ENCODE assay signal across 12 cellular contexts in the genomic region with DNA sequence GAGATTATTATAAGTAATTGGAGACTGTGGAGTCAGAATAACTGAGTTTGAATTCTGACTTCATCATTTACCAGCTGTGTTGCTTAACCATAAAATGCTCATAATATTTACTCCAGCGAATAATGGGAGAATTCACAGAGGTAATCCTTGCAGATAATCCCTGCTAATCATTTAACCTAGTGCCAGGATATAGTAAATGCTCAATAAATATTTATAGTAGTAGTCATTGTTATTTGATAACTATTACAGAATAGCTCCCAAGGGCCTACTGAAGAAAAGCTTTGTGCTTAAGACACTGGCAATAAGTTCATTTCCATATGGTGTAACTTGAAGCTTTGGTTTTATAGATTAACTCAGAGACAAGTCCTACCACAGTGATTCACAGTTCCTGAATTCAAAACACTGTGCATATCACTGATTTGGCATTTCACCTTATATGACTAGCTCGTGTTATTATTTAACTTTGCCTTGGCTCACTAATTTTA.
DNase-seq lines count a peak whose midpoint lies in the region; ATAC-seq and TF ChIP-seq lines count a peak whose summit lies in the region.
"Had no signal": no experiment of that assay in that cellular context is flagged by ENCODE, and none has a peak within 500 bp of the region (broad histone marks: within the 10 kb centered on the region; RNA-seq: fewer than 3 reads in every experiment).

No MANE protein-coding gene starts in this region.

- no peak for TF ChIP-seq CTCF in cardiac fibroblast (IDR thresholded peaks at IDR 0.05; ENCODE audit: low read depth, low read length)
- no peak for TF ChIP-seq CTCF in right atrium auricular region (IDR thresholded peaks at IDR 0.05)
- TF ChIP-seq CTCF in upper lobe of left lung (IDR thresholded peaks at IDR 0.05) = no peak

- TF ChIP-seq POLR2A in upper lobe of left lung (IDR thresholded peaks at IDR 0.05) = no peak

- ATAC-seq in HG03378 (IDR thresholded peaks at IDR 0.05; ENCODE audit: unreplicated experiment) (peak; percentile 54), upper lobe of left lung (ENCODE audit: low FRiP score in 2 of 2) (no peak)
- peak; percentile 33 to 50 for ATAC-seq in stimulated activated naive B cell treated with anti-CD40 and anti-IgM and Interleukin-4, amounts not matched to agents 10 μg/mL and 1 μg/mL and 100 μg/mL, for 72 hours (replicated peaks)
- ATAC-seq: gastroesophageal sphincter, Panc1 had no signal

- H3K27ac ChIP-seq in right atrium auricular region (no peak overlapping the region), upper lobe of left lung (no peak overlapping the region)
- H3K27ac ChIP-seq: 22Rv1, gastroesophageal sphincter, thyroid gland had no signal

- H3K4me1 ChIP-seq in right atrium auricular region (peaks cover 0 to 14% of the 10 kb centered on the region in 2 donors), upper lobe of left lung (peaks cover 0 to under 1% (median 0%) of the 10 kb centered on the region in 4 donors)

- no peaks in the 10 kb centered on the region for H3K4me1 Mint-ChIP-seq in stimulated activated naive B cell treated with anti-CD40 and anti-IgM and Interleukin-4, amounts not matched to agents 10 μg/mL and 1 μg/mL and 100 μg/mL, for 72 hours

- 65 to 78% methylated on average over 2 of the region's 2 CpGs for WGBS in upper lobe of left lung, 2 donors

- peaks cover 0 to 2% of the 10 kb centered on the region in 2 donors for H3K9me3 Mint-ChIP-seq in stimulated activated naive B cell treated with anti-CD40 and anti-IgM and Interleukin-4, amounts not matched to agents 10 μg/mL and 1 μg/mL and 100 μg/mL, for 72 hours

- H3K27me3 ChIP-seq in right atrium auricular region (no peaks in the 10 kb centered on the region), upper lobe of left lung (no peaks in the 10 kb centered on the region)
- H3K27me3 ChIP-seq: gastroesophageal sphincter, thyroid gland had no signal

- DNase-seq in DMS 273 (lab: John Stamatoyannopoulos, UW; ENCODE audit: unreplicated experiment) (peak; percentile 51), DMS 273 treated with DMSO at 0.1 percent for 48 hours (lab: John Stamatoyannopoulos, UW) (no peak), cardiac fibroblast (ENCODE audit: low read depth in 2 of 2) (peak; percentile 70 to 90), islet precursor cell (no peak), right atrium auricular region (ENCODE audit: low spot score) (no peak), upper lobe of left lung (no peak)
- DNase-seq in stimulated activated naive B cell treated with anti-CD40 and anti-IgM and Interleukin-4, amounts not matched to agents 10 μg/mL and 1 μg/mL and 100 μg/mL, for 72 hours = no peak
- DNase-seq: thyroid gland had no signal

- no peaks in the 10 kb centered on the region for H3K36me3 ChIP-seq in right atrium auricular region
- no peaks in the 10 kb centered on the region for H3K36me3 ChIP-seq in upper lobe of left lung
- H3K36me3 ChIP-seq: gastroesophageal sphincter, thyroid gland had no signal

- H3K27ac Mint-ChIP-seq in stimulated activated naive B cell treated with anti-CD40 and anti-IgM and Interleukin-4, amounts not matched to agents 10 μg/mL and 1 μg/mL and 100 μg/mL, for 72 hours = no peak overlapping the region

- H3K4me3 ChIP-seq in cardiac fibroblast (replicated peaks in 1 of 2; ENCODE audit: low read depth in 2 of 2, low read length in 2 of 2) = no peak overlapping the region
- no peak overlapping the region for H3K4me3 ChIP-seq in right atrium auricular region
- no peak overlapping the region for H3K4me3 ChIP-seq in upper lobe of left lung
- H3K4me3 ChIP-seq: gastroesophageal sphincter, thyroid gland had no signal

- H3K4me3 Mint-ChIP-seq in stimulated activated naive B cell treated with anti-CD40 and anti-IgM and Interleukin-4, amounts not matched to agents 10 μg/mL and 1 μg/mL and 100 μg/mL, for 72 hours = no peak overlapping the region

- no peaks in the 10 kb centered on the region for H3K36me3 Mint-ChIP-seq in stimulated activated naive B cell treated with anti-CD40 and anti-IgM and Interleukin-4, amounts not matched to agents 10 μg/mL and 1 μg/mL and 100 μg/mL, for 72 hours

- H3K27me3 Mint-ChIP-seq in stimulated activated naive B cell treated with anti-CD40 and anti-IgM and Interleukin-4, amounts not matched to agents 10 μg/mL and 1 μg/mL and 100 μg/mL, for 72 hours = no peaks in the 10 kb centered on the region

- H3K9me3 ChIP-seq in right atrium auricular region = no peaks in the 10 kb centered on the region
- H3K9me3 ChIP-seq in upper lobe of left lung = no peaks in the 10 kb centered on the region
- H3K9me3 ChIP-seq: gastroesophageal sphincter, thyroid gland had no signal

- no peak for TF ChIP-seq EP300 in upper lobe of left lung (IDR thresholded peaks at IDR 0.05)

Comparison
In these comparisons a context has a peak if more than half of its experiments do, and no peak if none do; other contexts are left out.
1. DNase-seq: peak in DMS 273 (single experiment) and cardiac fibroblast (2 of 2); none in DMS 273 treated with DMSO at 0.1 percent for 48 hours (single experiment), stimulated activated naive B cell treated with anti-CD40 and anti-IgM and Interleukin-4, amounts not matched to agents 10 μg/mL and 1 μg/mL and 100 μg/mL, for 72 hours (single experiment), islet precursor cell (single experiment), right atrium auricular region (single experiment) and upper lobe of left lung (0 of 2).
2. ATAC-seq: peak in HG03378 (single experiment) and stimulated activated naive B cell treated with anti-CD40 and anti-IgM and Interleukin-4, amounts not matched to agents 10 μg/mL and 1 μg/mL and 100 μg/mL, for 72 hours (2 of 2); none in upper lobe of left lung (0 of 2).